ENCODE assay signal across 1 cellular context in the genomic region with DNA sequence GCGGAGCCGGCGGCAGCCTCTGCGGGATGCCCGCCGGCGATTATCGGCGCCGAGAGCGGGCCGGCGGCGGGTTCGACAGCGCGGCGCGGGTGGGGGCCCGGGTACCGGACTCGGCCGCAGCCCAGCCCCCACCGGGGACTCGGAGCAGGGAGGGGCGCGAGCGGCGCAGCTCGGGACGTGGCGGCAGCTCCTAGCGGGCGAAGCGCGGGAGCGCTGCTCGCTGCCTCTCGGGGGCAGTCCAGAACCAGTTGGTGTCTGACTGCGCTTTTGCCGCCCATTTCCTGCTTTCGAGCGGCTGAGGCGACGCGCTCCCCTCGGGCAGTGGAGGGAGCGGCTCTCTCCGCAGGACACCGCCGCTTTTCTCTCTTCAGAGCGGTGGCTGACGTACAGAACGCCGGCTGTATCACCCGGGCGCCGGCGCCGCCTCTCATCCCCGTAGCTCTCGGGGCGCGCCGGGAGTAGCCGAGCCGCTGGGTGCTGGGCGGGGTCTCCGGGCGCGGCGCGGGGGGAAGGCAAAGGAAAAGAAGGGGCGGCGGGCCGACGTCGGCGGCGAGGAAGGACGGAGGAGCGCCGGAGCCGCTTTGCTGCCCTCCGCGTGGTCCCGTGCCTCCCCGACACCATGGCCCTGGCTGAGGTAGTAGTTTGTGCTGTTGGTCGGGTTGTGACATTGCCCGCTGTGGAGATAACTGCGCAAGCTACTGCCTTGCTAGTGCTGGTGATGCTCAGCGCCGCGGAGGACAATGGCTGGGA.
TF ChIP-seq lines count a peak whose summit lies in the region.

No MANE protein-coding gene starts in this region.

TF ChIP-seq in SK-N-SH, 30 proteins besides CTCF, POLR2A, EP300 and RAD21:
- peak; percentile 44; the same call in 1 of the 2 replicates for TF ChIP-seq SMC3 (IDR thresholded peaks at IDR 0.05; ENCODE audit: low read depth, low read length)
- 0 out of 2 replicates have a peak, but pooled peaks have one; percentile 32 for TF ChIP-seq TAF1 (IDR thresholded peaks at IDR 0.05; ENCODE audit: borderline replicate concordance, low read depth, low read length)
- TF ChIP-seq, protein P1, sequence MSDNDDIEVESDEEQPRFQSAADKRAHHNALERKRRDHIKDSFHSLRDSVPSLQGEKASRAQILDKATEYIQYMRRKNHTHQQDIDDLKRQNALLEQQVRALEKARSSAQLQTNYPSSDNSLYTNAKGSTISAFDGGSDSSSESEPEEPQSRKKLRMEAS (IDR thresholded peaks at IDR 0.05; ENCODE audit: low read depth) = peak; percentile 66; the same call in 1 of the 2 replicates
- TF ChIP-seq, protein P2, sequence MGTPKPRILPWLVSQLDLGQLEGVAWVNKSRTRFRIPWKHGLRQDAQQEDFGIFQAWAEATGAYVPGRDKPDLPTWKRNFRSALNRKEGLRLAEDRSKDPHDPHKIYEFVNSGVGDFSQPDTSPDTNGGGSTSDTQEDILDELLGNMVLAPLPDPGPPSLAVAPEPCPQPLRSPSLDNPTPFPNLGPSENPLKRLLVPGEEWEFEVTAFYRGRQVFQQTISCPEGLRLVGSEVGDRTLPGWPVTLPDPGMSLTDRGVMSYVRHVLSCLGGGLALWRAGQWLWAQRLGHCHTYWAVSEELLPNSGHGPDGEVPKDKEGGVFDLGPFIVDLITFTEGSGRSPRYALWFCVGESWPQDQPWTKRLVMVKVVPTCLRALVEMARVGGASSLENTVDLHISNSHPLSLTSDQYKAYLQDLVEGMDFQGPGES (IDR thresholded peaks at IDR 0.05; ENCODE audit: low read depth, low read length) = no peak
- TF ChIP-seq EZH2phosphoT487 (IDR thresholded peaks at IDR 0.05; ENCODE audit: borderline replicate concordance, low read depth) = no peak
- TF ChIP-seq CHD2 (IDR thresholded peaks at IDR 0.05; ENCODE audit: low read length, partially characterized antibody) = no peak
- no peak; the same call in 1 of the 2 replicates for TF ChIP-seq POLR2AphosphoS5 (IDR thresholded peaks at IDR 0.05; ENCODE audit: low read depth, low read length)
- no peak for TF ChIP-seq RCOR1 (IDR thresholded peaks at IDR 0.05; ENCODE audit: low read length)
- TF ChIP-seq, protein P3, sequence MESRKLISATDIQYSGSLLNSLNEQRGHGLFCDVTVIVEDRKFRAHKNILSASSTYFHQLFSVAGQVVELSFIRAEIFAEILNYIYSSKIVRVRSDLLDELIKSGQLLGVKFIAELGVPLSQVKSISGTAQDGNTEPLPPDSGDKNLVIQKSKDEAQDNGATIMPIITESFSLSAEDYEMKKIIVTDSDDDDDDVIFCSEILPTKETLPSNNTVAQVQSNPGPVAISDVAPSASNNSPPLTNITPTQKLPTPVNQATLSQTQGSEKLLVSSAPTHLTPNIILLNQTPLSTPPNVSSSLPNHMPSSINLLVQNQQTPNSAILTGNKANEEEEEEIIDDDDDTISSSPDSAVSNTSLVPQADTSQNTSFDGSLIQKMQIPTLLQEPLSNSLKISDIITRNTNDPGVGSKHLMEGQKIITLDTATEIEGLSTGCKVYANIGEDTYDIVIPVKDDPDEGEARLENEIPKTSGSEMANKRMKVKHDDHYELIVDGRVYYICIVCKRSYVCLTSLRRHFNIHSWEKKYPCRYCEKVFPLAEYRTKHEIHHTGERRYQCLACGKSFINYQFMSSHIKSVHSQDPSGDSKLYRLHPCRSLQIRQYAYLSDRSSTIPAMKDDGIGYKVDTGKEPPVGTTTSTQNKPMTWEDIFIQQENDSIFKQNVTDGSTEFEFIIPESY (IDR thresholded peaks at IDR 0.05; ENCODE audit: borderline replicate concordance, low read depth) = no peak
- no peak; the same call in 1 of the 2 replicates for TF ChIP-seq YY1 (IDR thresholded peaks at IDR 0.05; ENCODE audit: low read depth)
- no peak for TF ChIP-seq RFX5 (IDR thresholded peaks at IDR 0.05; ENCODE audit: low read length)
- TF ChIP-seq ELF1 (IDR thresholded peaks at IDR 0.05) = no peak; the same call in 1 of the 2 replicates
- no peak for TF ChIP-seq TCF12 (IDR thresholded peaks at IDR 0.05)
- no peak; the same call in 1 of the 2 replicates for TF ChIP-seq SIN3A (IDR thresholded peaks at IDR 0.05; ENCODE audit: borderline replicate concordance, low read depth, low read length)
- TF ChIP-seq NFIC (IDR thresholded peaks at IDR 0.05; ENCODE audit: borderline replicate concordance) = 0 out of 2 replicates have a peak, but pooled peaks have one; percentile 14
- peak; percentile 11; the same call in 1 of the 2 replicates for TF ChIP-seq JUND (IDR thresholded peaks at IDR 0.05)
- TF ChIP-seq GATA2 (CRISPR knock-in tag; IDR thresholded peaks at IDR 0.05) = no peak
- peak; percentile 67 for TF ChIP-seq MXI1 (IDR thresholded peaks at IDR 0.05; ENCODE audit: low read depth, low read length)
- TF ChIP-seq FOSL2 (IDR thresholded peaks at IDR 0.05; ENCODE audit: borderline replicate concordance, low read depth) = no peak
- no peak for TF ChIP-seq GABPA (IDR thresholded peaks at IDR 0.05; ENCODE audit: low read depth)
- no peak for TF ChIP-seq NRF1 (IDR thresholded peaks at IDR 0.05; ENCODE audit: low read depth, low read length)
- TF ChIP-seq, protein P4, sequence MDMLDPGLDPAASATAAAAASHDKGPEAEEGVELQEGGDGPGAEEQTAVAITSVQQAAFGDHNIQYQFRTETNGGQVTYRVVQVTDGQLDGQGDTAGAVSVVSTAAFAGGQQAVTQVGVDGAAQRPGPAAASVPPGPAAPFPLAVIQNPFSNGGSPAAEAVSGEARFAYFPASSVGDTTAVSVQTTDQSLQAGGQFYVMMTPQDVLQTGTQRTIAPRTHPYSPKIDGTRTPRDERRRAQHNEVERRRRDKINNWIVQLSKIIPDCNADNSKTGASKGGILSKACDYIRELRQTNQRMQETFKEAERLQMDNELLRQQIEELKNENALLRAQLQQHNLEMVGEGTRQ (IDR thresholded peaks at IDR 0.05; ENCODE audit: borderline replicate concordance, low read depth, low read length) = no peak
- TF ChIP-seq MEF2A (IDR thresholded peaks at IDR 0.05; ENCODE audit: borderline replicate concordance, low read depth) = no peak; the same call in 1 of the 2 replicates
- TF ChIP-seq, protein P5, sequence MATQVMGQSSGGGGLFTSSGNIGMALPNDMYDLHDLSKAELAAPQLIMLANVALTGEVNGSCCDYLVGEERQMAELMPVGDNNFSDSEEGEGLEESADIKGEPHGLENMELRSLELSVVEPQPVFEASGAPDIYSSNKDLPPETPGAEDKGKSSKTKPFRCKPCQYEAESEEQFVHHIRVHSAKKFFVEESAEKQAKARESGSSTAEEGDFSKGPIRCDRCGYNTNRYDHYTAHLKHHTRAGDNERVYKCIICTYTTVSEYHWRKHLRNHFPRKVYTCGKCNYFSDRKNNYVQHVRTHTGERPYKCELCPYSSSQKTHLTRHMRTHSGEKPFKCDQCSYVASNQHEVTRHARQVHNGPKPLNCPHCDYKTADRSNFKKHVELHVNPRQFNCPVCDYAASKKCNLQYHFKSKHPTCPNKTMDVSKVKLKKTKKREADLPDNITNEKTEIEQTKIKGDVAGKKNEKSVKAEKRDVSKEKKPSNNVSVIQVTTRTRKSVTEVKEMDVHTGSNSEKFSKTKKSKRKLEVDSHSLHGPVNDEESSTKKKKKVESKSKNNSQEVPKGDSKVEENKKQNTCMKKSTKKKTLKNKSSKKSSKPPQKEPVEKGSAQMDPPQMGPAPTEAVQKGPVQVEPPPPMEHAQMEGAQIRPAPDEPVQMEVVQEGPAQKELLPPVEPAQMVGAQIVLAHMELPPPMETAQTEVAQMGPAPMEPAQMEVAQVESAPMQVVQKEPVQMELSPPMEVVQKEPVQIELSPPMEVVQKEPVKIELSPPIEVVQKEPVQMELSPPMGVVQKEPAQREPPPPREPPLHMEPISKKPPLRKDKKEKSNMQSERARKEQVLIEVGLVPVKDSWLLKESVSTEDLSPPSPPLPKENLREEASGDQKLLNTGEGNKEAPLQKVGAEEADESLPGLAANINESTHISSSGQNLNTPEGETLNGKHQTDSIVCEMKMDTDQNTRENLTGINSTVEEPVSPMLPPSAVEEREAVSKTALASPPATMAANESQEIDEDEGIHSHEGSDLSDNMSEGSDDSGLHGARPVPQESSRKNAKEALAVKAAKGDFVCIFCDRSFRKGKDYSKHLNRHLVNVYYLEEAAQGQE (IDR thresholded peaks at IDR 0.05; ENCODE audit: low read depth, low read length) = no peak
